ENCODE assay signal across 1 cellular context in genomic region chr12:115103884-115104883, GRCh38.
A peak's percentile ranks its signal among the peaks of the same experiment; 100 is the strongest.
TF ChIP-seq lines count a peak whose summit lies in the region.

No MANE protein-coding gene starts in this region.

TF ChIP-seq in liver, 16 proteins besides CTCF, POLR2A, EP300 and RAD21 (continued from another document):
- no peak for TF ChIP-seq REST (IDR thresholded peaks at IDR 0.05)
- peak in 1 of 2 donors; percentile 8 for TF ChIP-seq RXRA (IDR thresholded peaks at IDR 0.05)
